ENCODE assay signal across 1 cellular context in genomic region chr10:42632557-42632956, GRCh38.
TF ChIP-seq lines count a peak whose summit lies in the region.

No MANE protein-coding gene starts in this region.

TF ChIP-seq in WTC11, 78 proteins besides CTCF, POLR2A, EP300 and RAD21 (continued from another document):
- TF ChIP-seq ATF2 (CRISPR knock-in tag; IDR thresholded peaks at IDR 0.05; ENCODE audit: borderline replicate concordance, low read depth) = no peak
- no peak for TF ChIP-seq FOXJ3 (CRISPR knock-in tag; IDR thresholded peaks at IDR 0.05; ENCODE audit: borderline replicate concordance)
- TF ChIP-seq, protein P1, sequence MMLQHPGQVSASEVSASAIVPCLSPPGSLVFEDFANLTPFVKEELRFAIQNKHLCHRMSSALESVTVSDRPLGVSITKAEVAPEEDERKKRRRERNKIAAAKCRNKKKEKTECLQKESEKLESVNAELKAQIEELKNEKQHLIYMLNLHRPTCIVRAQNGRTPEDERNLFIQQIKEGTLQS (CRISPR knock-in tag; conservative IDR thresholded peaks at IDR 0.05) = no peak
- TF ChIP-seq, protein P2, sequence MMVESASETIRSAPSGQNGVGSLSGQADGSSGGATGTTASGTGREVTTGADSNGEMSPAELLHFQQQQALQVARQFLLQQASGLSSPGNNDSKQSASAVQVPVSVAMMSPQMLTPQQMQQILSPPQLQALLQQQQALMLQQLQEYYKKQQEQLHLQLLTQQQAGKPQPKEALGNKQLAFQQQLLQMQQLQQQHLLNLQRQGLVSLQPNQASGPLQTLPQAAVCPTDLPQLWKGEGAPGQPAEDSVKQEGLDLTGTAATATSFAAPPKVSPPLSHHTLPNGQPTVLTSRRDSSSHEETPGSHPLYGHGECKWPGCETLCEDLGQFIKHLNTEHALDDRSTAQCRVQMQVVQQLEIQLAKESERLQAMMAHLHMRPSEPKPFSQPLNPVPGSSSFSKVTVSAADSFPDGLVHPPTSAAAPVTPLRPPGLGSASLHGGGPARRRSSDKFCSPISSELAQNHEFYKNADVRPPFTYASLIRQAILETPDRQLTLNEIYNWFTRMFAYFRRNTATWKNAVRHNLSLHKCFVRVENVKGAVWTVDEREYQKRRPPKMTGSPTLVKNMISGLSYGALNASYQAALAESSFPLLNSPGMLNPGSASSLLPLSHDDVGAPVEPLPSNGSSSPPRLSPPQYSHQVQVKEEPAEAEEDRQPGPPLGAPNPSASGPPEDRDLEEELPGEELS (CRISPR knock-in tag; IDR thresholded peaks at IDR 0.05) = no peak
